1 cellular context compared by ENCODE assay signal in genomic region chr19:1901940-1902404, GRCh38.
TF ChIP-seq lines count a peak whose summit lies in the region.

No MANE protein-coding gene starts in this region.

TF ChIP-seq in HepG2, 621 proteins besides CTCF, POLR2A, EP300 and RAD21 (continued from another document and continues in another):
- TF ChIP-seq MZF1 (CRISPR knock-in tag; IDR thresholded peaks at IDR 0.05; ENCODE audit: borderline replicate concordance) = no peak
- TF ChIP-seq BRD4 (CRISPR knock-in tag; IDR thresholded peaks at IDR 0.05) = no peak
- TF ChIP-seq ZNF83 (CRISPR knock-in tag; IDR thresholded peaks at IDR 0.05; ENCODE audit: borderline replicate concordance) = no peak
- no peak for TF ChIP-seq ZBTB37 (CRISPR knock-in tag; IDR thresholded peaks at IDR 0.05)
- no peak for TF ChIP-seq GTF3A (CRISPR knock-in tag; conservative IDR thresholded peaks at IDR 0.05)
- no peak for TF ChIP-seq PAWR (CRISPR knock-in tag; IDR thresholded peaks at IDR 0.05; ENCODE audit: borderline replicate concordance)
- no peak for TF ChIP-seq ETS1 (CRISPR knock-in tag; IDR thresholded peaks at IDR 0.05)
- TF ChIP-seq, protein P1, sequence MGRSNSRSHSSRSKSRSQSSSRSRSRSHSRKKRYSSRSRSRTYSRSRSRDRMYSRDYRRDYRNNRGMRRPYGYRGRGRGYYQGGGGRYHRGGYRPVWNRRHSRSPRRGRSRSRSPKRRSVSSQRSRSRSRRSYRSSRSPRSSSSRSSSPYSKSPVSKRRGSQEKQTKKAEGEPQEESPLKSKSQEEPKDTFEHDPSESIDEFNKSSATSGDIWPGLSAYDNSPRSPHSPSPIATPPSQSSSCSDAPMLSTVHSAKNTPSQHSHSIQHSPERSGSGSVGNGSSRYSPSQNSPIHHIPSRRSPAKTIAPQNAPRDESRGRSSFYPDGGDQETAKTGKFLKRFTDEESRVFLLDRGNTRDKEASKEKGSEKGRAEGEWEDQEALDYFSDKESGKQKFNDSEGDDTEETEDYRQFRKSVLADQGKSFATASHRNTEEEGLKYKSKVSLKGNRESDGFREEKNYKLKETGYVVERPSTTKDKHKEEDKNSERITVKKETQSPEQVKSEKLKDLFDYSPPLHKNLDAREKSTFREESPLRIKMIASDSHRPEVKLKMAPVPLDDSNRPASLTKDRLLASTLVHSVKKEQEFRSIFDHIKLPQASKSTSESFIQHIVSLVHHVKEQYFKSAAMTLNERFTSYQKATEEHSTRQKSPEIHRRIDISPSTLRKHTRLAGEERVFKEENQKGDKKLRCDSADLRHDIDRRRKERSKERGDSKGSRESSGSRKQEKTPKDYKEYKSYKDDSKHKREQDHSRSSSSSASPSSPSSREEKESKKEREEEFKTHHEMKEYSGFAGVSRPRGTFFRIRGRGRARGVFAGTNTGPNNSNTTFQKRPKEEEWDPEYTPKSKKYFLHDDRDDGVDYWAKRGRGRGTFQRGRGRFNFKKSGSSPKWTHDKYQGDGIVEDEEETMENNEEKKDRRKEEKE (IDR thresholded peaks at IDR 0.05) = no peak
- TF ChIP-seq, protein P2, sequence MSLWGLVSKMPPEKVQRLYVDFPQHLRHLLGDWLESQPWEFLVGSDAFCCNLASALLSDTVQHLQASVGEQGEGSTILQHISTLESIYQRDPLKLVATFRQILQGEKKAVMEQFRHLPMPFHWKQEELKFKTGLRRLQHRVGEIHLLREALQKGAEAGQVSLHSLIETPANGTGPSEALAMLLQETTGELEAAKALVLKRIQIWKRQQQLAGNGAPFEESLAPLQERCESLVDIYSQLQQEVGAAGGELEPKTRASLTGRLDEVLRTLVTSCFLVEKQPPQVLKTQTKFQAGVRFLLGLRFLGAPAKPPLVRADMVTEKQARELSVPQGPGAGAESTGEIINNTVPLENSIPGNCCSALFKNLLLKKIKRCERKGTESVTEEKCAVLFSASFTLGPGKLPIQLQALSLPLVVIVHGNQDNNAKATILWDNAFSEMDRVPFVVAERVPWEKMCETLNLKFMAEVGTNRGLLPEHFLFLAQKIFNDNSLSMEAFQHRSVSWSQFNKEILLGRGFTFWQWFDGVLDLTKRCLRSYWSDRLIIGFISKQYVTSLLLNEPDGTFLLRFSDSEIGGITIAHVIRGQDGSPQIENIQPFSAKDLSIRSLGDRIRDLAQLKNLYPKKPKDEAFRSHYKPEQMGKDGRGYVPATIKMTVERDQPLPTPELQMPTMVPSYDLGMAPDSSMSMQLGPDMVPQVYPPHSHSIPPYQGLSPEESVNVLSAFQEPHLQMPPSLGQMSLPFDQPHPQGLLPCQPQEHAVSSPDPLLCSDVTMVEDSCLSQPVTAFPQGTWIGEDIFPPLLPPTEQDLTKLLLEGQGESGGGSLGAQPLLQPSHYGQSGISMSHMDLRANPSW (CRISPR knock-in tag; IDR thresholded peaks at IDR 0.05; ENCODE audit: borderline replicate concordance) = no peak
- no peak for TF ChIP-seq PHF20 (CRISPR knock-in tag; IDR thresholded peaks at IDR 0.05)
- TF ChIP-seq ZNF337 (CRISPR knock-in tag; IDR thresholded peaks at IDR 0.05; ENCODE audit: borderline replicate concordance, low read depth) = no peak
- TF ChIP-seq KDM5B (CRISPR knock-in tag; IDR thresholded peaks at IDR 0.05; ENCODE audit: borderline replicate concordance) = no peak
- no peak for TF ChIP-seq AGO2 (optimal IDR thresholded peaks at IDR 0.05; ENCODE audit: low read depth, low read length)
- TF ChIP-seq, protein P3, sequence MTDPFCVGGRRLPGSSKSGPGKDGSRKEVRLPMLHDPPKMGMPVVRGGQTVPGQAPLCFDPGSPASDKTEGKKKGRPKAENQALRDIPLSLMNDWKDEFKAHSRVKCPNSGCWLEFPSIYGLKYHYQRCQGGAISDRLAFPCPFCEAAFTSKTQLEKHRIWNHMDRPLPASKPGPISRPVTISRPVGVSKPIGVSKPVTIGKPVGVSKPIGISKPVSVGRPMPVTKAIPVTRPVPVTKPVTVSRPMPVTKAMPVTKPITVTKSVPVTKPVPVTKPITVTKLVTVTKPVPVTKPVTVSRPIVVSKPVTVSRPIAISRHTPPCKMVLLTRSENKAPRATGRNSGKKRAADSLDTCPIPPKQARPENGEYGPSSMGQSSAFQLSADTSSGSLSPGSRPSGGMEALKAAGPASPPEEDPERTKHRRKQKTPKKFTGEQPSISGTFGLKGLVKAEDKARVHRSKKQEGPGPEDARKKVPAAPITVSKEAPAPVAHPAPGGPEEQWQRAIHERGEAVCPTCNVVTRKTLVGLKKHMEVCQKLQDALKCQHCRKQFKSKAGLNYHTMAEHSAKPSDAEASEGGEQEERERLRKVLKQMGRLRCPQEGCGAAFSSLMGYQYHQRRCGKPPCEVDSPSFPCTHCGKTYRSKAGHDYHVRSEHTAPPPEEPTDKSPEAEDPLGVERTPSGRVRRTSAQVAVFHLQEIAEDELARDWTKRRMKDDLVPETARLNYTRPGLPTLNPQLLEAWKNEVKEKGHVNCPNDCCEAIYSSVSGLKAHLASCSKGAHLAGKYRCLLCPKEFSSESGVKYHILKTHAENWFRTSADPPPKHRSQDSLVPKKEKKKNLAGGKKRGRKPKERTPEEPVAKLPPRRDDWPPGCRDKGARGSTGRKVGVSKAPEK (CRISPR knock-in tag; IDR thresholded peaks at IDR 0.05; ENCODE audit: borderline replicate concordance) = no peak
- no peak for TF ChIP-seq HOXA5 (CRISPR knock-in tag; IDR thresholded peaks at IDR 0.05)
- no peak for TF ChIP-seq ZNF790 (CRISPR knock-in tag; IDR thresholded peaks at IDR 0.05; ENCODE audit: borderline replicate concordance)
- TF ChIP-seq SIN3A (IDR thresholded peaks at IDR 0.05; ENCODE audit: borderline replicate concordance, low read depth, low read length) = no peak
- no peak for TF ChIP-seq ZNF878 (CRISPR knock-in tag; IDR thresholded peaks at IDR 0.05)
- no peak; the same call in 1 of the 2 replicates for TF ChIP-seq NCOA2 (CRISPR knock-in tag; IDR thresholded peaks at IDR 0.05)
- TF ChIP-seq PPARG (CRISPR knock-in tag; conservative IDR thresholded peaks at IDR 0.05) = no peak
- TF ChIP-seq ZBTB46 (CRISPR knock-in tag; IDR thresholded peaks at IDR 0.05; ENCODE audit: borderline replicate concordance) = no peak
- no peak for TF ChIP-seq NR2F2 (IDR thresholded peaks at IDR 0.05; ENCODE audit: borderline replicate concordance, low read depth)
- 0 out of 2 replicates have a peak, but pooled peaks have one; percentile 34 for TF ChIP-seq BRCA1 (CRISPR knock-in tag; IDR thresholded peaks at IDR 0.05)
- TF ChIP-seq ATF1 (CRISPR knock-in tag; IDR thresholded peaks at IDR 0.05) = no peak
- TF ChIP-seq ZNF850 (CRISPR knock-in tag; conservative IDR thresholded peaks at IDR 0.05) = no peak
- TF ChIP-seq NPAS2 (CRISPR knock-in tag; IDR thresholded peaks at IDR 0.05; ENCODE audit: borderline replicate concordance) = no peak
- TF ChIP-seq WIZ (CRISPR knock-in tag; IDR thresholded peaks at IDR 0.05) = 0 out of 2 replicates have a peak, but pooled peaks have one; percentile 36
- no peak for TF ChIP-seq AKNA (CRISPR knock-in tag; IDR thresholded peaks at IDR 0.05; ENCODE audit: borderline replicate concordance)
- TF ChIP-seq, protein P4, sequence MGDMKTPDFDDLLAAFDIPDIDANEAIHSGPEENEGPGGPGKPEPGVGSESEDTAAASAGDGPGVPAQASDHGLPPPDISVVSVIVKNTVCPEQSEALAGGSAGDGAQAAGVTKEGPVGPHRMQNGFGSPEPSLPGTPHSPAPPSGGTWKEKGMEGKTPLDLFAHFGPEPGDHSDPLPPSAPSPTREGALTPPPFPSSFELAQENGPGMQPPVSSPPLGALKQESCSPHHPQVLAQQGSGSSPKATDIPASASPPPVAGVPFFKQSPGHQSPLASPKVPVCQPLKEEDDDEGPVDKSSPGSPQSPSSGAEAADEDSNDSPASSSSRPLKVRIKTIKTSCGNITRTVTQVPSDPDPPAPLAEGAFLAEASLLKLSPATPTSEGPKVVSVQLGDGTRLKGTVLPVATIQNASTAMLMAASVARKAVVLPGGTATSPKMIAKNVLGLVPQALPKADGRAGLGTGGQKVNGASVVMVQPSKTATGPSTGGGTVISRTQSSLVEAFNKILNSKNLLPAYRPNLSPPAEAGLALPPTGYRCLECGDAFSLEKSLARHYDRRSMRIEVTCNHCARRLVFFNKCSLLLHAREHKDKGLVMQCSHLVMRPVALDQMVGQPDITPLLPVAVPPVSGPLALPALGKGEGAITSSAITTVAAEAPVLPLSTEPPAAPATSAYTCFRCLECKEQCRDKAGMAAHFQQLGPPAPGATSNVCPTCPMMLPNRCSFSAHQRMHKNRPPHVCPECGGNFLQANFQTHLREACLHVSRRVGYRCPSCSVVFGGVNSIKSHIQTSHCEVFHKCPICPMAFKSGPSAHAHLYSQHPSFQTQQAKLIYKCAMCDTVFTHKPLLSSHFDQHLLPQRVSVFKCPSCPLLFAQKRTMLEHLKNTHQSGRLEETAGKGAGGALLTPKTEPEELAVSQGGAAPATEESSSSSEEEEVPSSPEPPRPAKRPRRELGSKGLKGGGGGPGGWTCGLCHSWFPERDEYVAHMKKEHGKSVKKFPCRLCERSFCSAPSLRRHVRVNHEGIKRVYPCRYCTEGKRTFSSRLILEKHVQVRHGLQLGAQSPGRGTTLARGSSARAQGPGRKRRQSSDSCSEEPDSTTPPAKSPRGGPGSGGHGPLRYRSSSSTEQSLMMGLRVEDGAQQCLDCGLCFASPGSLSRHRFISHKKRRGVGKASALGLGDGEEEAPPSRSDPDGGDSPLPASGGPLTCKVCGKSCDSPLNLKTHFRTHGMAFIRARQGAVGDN (CRISPR knock-in tag; IDR thresholded peaks at IDR 0.05) = peak; percentile 57
- no peak for TF ChIP-seq RBAK (CRISPR knock-in tag; IDR thresholded peaks at IDR 0.05)
- TF ChIP-seq MIXL1 (CRISPR knock-in tag; IDR thresholded peaks at IDR 0.05) = no peak
- TF ChIP-seq ZFAT (CRISPR knock-in tag; conservative IDR thresholded peaks at IDR 0.05) = no peak
- no peak for TF ChIP-seq ZNF136 (CRISPR knock-in tag; IDR thresholded peaks at IDR 0.05; ENCODE audit: low read depth)
- TF ChIP-seq ONECUT2 (CRISPR knock-in tag; IDR thresholded peaks at IDR 0.05) = no peak
- TF ChIP-seq ZNF660 (CRISPR knock-in tag; IDR thresholded peaks at IDR 0.05; ENCODE audit: borderline replicate concordance, low read depth) = no peak
- peak; percentile 28 for TF ChIP-seq ASH2L (IDR thresholded peaks at IDR 0.05; ENCODE audit: insufficient read length, low read depth, low read length)
- TF ChIP-seq PHF5A (CRISPR knock-in tag; IDR thresholded peaks at IDR 0.05; ENCODE audit: low read depth, unreplicated experiment) = no peak
- TF ChIP-seq NFRKB (IDR thresholded peaks at IDR 0.05) = no peak
- TF ChIP-seq ZBTB21 (CRISPR knock-in tag; IDR thresholded peaks at IDR 0.05) = no peak
- no peak for TF ChIP-seq HNRNPK (IDR thresholded peaks at IDR 0.05; ENCODE audit: low read depth, low read length, poor library complexity, severe bottlenecking)
- TF ChIP-seq MBD4 (IDR thresholded peaks at IDR 0.05; ENCODE audit: borderline replicate concordance, low read length) = no peak
